In genomic region chr18:63339920-63340484, GRCh38 we compare ENCODE assay signal across 2 cellular contexts.
TF ChIP-seq lines count a peak whose summit lies in the region.

No MANE protein-coding gene starts in this region.

TF ChIP-seq in GM23338, 12 proteins besides CTCF, POLR2A, EP300 and RAD21:
- no peak for TF ChIP-seq POLR2AphosphoS5 (IDR thresholded peaks at IDR 0.05; ENCODE audit: low read depth)
- no peak for TF ChIP-seq CREB1 (CRISPR knock-in tag; IDR thresholded peaks at IDR 0.05; ENCODE audit: low read depth)
- TF ChIP-seq ZNF114 (CRISPR knock-in tag; IDR thresholded peaks at IDR 0.05): no peak
- no peak for TF ChIP-seq NANOG (IDR thresholded peaks at IDR 0.05; ENCODE audit: borderline replicate concordance)
- TF ChIP-seq ETS1 (IDR thresholded peaks at IDR 0.05): no peak
- no peak for TF ChIP-seq ZNF462 (CRISPR knock-in tag; IDR thresholded peaks at IDR 0.05)
- TF ChIP-seq EZH2 (IDR thresholded peaks at IDR 0.05; ENCODE audit: low read depth, unreplicated experiment): no peak
- no peak for TF ChIP-seq STAT1 (IDR thresholded peaks at IDR 0.05; ENCODE audit: unreplicated experiment)
- no peak for TF ChIP-seq REST (IDR thresholded peaks at IDR 0.05; ENCODE audit: unreplicated experiment)
- no peak for TF ChIP-seq EZH2phosphoT487 (IDR thresholded peaks at IDR 0.05; ENCODE audit: unreplicated experiment)
- no peak for TF ChIP-seq JUNB (IDR thresholded peaks at IDR 0.05; ENCODE audit: unreplicated experiment)
- TF ChIP-seq ZNF331 (CRISPR knock-in tag; IDR thresholded peaks at IDR 0.05; ENCODE audit: low read depth): no peak

TF ChIP-seq in K562, 482 proteins besides CTCF, POLR2A, EP300 and RAD21:
- TF ChIP-seq SMC3 (conservative IDR thresholded peaks at IDR 0.05; ENCODE audit: insufficient read depth, low read depth, low read length): 0 out of 2 replicates have a peak, but pooled peaks have one; percentile 3
- TF ChIP-seq CTCFL (IDR thresholded peaks at IDR 0.05; ENCODE audit: borderline replicate concordance, insufficient read depth, low read depth, low read length, poor library complexity, severe bottlenecking): peak; percentile 9
- TF ChIP-seq MIER1 (IDR thresholded peaks at IDR 0.05; ENCODE audit: low read depth): no peak
- no peak for TF ChIP-seq MXD1 (CRISPR knock-in tag; IDR thresholded peaks at IDR 0.05; ENCODE audit: borderline replicate concordance, poor library complexity, severe bottlenecking)
- TF ChIP-seq SRSF7 (optimal IDR thresholded peaks at IDR 0.05; ENCODE audit: low read depth, low read length): no peak
- TF ChIP-seq ELF2 (CRISPR knock-in tag; IDR thresholded peaks at IDR 0.05): no peak
- no peak for TF ChIP-seq TGIF2 (CRISPR knock-in tag; IDR thresholded peaks at IDR 0.05)
- no peak for TF ChIP-seq FOXK1 (CRISPR knock-in tag; IDR thresholded peaks at IDR 0.05; ENCODE audit: borderline replicate concordance)
